Comparison of ENCODE assay signal across 2 cellular contexts in genomic region chr9:86792136-86792535, GRCh38.
A peak's percentile ranks its signal among the peaks of the same experiment; 100 is the strongest.
TF ChIP-seq lines count a peak whose summit lies in the region.

No MANE protein-coding gene starts in this region.

TF ChIP-seq in SK-N-SH, 30 proteins besides CTCF, POLR2A, EP300 and RAD21 (continued from another document):
- TF ChIP-seq USF1 (IDR thresholded peaks at IDR 0.05; ENCODE audit: borderline replicate concordance, low read depth), result no peak
- TF ChIP-seq FOXJ3 (CRISPR knock-in tag; IDR thresholded peaks at IDR 0.05), result no peak
- TF ChIP-seq FOSL2 (IDR thresholded peaks at IDR 0.05; ENCODE audit: borderline replicate concordance, low read depth), result peak; percentile 94
- no peak for TF ChIP-seq NFIC (IDR thresholded peaks at IDR 0.05; ENCODE audit: borderline replicate concordance)
- peak; percentile 68 for TF ChIP-seq TCF12 (IDR thresholded peaks at IDR 0.05)
- TF ChIP-seq TEAD4 (IDR thresholded peaks at IDR 0.05; ENCODE audit: borderline replicate concordance, insufficient read depth), result no peak
- no peak for TF ChIP-seq CHD2 (IDR thresholded peaks at IDR 0.05; ENCODE audit: low read length, partially characterized antibody)
- peak; percentile 58; the same call in 1 of the 2 replicates for TF ChIP-seq RXRA (IDR thresholded peaks at IDR 0.05; ENCODE audit: borderline replicate concordance, low read depth)
- TF ChIP-seq RFX5 (IDR thresholded peaks at IDR 0.05; ENCODE audit: low read length), result no peak
- no peak for TF ChIP-seq REST (IDR thresholded peaks at IDR 0.05; ENCODE audit: low read depth, low read length)
- TF ChIP-seq ELF1 (IDR thresholded peaks at IDR 0.05), result no peak
- TF ChIP-seq EZH2phosphoT487 (IDR thresholded peaks at IDR 0.05; ENCODE audit: borderline replicate concordance, low read depth), result no peak

TF ChIP-seq in SK-N-SH treated with all-trans-retinoic acid at 6 μM for 48 hours, 23 proteins besides CTCF, POLR2A, EP300 and RAD21 (continued from another document):
- TF ChIP-seq PATZ1 (CRISPR knock-in tag; IDR thresholded peaks at IDR 0.05; ENCODE audit: borderline replicate concordance) (no peak), GLIS3 (CRISPR knock-in tag; IDR thresholded peaks at IDR 0.05) (no peak), CREB5 (CRISPR knock-in tag; IDR thresholded peaks at IDR 0.05; ENCODE audit: low read depth) (no peak), TCF4 (CRISPR knock-in tag; IDR thresholded peaks at IDR 0.05; ENCODE audit: borderline replicate concordance) (no peak), TSHZ2 (CRISPR knock-in tag; IDR thresholded peaks at IDR 0.05) (no peak), ZC3H10 (CRISPR knock-in tag; IDR thresholded peaks at IDR 0.05) (no peak), POU6F1 (CRISPR knock-in tag; IDR thresholded peaks at IDR 0.05; ENCODE audit: borderline replicate concordance, low read depth) (no peak), CSRNP3 (CRISPR knock-in tag; IDR thresholded peaks at IDR 0.05) (no peak), ZFP3 (CRISPR knock-in tag; IDR thresholded peaks at IDR 0.05) (no peak)
TF ChIP-seq in SK-N-SH treated with all-trans-retinoic acid at 6 μM for 48 hours: peak in this region for 0.
